ENCODE assay signal across 16 cellular contexts in the genomic region with DNA sequence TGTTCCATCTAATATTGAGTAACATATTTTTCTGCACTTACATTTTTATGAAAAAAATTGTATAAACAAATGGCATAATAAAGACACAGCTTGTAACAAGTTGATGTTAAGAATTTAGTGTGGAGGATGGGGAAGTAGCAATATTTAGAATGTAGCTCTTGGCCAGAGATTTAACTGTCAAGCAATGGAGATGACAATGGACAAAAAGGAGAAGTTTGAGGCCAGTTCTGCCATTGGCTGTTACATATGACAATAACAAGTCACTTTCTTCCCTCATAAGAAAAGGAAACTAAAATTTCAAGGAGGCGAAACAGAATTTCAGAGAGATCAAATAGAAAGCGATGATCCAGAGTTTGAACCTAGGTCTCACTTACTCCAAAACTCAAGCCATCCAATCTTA.
"Had no signal": no experiment of that assay in that cellular context is flagged by ENCODE, and none has a peak within 500 bp of the region (broad histone marks: within the 10 kb centered on the region; RNA-seq: fewer than 3 reads in every experiment).

No MANE protein-coding gene starts in this region.

- DNase-seq: activated CD4-positive, alpha-beta T cell treated with anti-CD3 and anti-CD28 coated beads for 48 hours; activated CD8-positive, alpha-beta T cell treated with anti-CD3 and anti-CD28 coated beads for 36 hours; activated effector memory CD4-positive, alpha-beta T cell treated with anti-CD3 and anti-CD28 coated beads, Interleukin-2, amount 50 U/mL, for 16 hours; activated T-cell treated with anti-CD3 and anti-CD28 coated beads, Interleukin-2, amount 50 U/mL, for 48 hours; adrenal gland; dorsolateral prefrontal cortex; nephron progenitor cell; right cardiac atrium; small intestine; stimulated activated CD4-positive, alpha-beta T cell treated with anti-CD3 and anti-CD28 coated beads, Interleukin-4, amount 100 ng/mL, for 24 hours; stimulated activated naive CD4-positive, alpha-beta T cell treated with Interleukin-2 at 50 U/mL for 16 hours; T-cell; T1000 had no signal

- H3K27ac ChIP-seq: adrenal gland, prostate gland had no signal

- H3K4me3 ChIP-seq: adrenal gland, dorsolateral prefrontal cortex, prostate gland had no signal

- H3K36me3 ChIP-seq: adrenal gland, prostate gland had no signal

- H3K4me1 ChIP-seq: adrenal gland, prostate gland had no signal

- H3K4me3 Mint-ChIP-seq: activated CD8-positive, alpha-beta T cell treated with anti-CD3 and anti-CD28 coated beads for 36 hours; activated naive CD4-positive, alpha-beta T cell treated with anti-CD3 and anti-CD28 coated beads, Interleukin-2, amount 50 U/mL, for 24 hours; nephron progenitor cell; T-cell had no signal

- H3K4me1 Mint-ChIP-seq: activated naive CD4-positive, alpha-beta T cell treated with anti-CD3 and anti-CD28 coated beads, Interleukin-2, amount 50 U/mL, for 24 hours; nephron progenitor cell; T-cell had no signal

- H3K27me3 ChIP-seq: adrenal gland, dorsolateral prefrontal cortex had no signal

- H3K9me3 Mint-ChIP-seq: activated CD8-positive, alpha-beta T cell treated with anti-CD3 and anti-CD28 coated beads for 36 hours had no signal

- ATAC-seq: activated CD8-positive, alpha-beta T cell treated with anti-CD3 and anti-CD28 coated beads for 36 hours; esophagus mucosa; right cardiac atrium; T-cell had no signal

- H3K9me3 ChIP-seq: adrenal gland, prostate gland had no signal

- H3K27ac Mint-ChIP-seq: activated CD8-positive, alpha-beta T cell treated with anti-CD3 and anti-CD28 coated beads for 36 hours; activated naive CD4-positive, alpha-beta T cell treated with anti-CD3 and anti-CD28 coated beads, Interleukin-2, amount 50 U/mL, for 24 hours; nephron progenitor cell; T-cell had no signal
